ENCODE assay signal across 23 cellular contexts in genomic region chr16:64459821-64460220, GRCh38.
DNase-seq lines count a peak whose midpoint lies in the region; ATAC-seq, FAIRE-seq and TF ChIP-seq lines count a peak whose summit lies in the region.
"Had no signal": no experiment of that assay in that cellular context is flagged by ENCODE, and none has a peak within 500 bp of the region (broad histone marks: within the 10 kb centered on the region; RNA-seq: fewer than 3 reads in every experiment).

No MANE protein-coding gene starts in this region.

- BruUV-seq in A673 (replicated peaks; lab: Mats Ljungman, UMichigan) (no TSS peak), IMR-90 (replicated peaks; lab: Mats Ljungman, UMichigan) (no TSS peak)

- H4K91ac ChIP-seq in IMR-90 (ENCODE audit: insufficient read depth, low read depth, low read length): no peak overlapping the region

- H3K23ac ChIP-seq in IMR-90 (ENCODE audit: low read depth, low read length): no peak overlapping the region

- WGBS in IMR-90 (ENCODE audit: extremely low coverage in 2 of 2, insufficient read length in 1 of 2), 2 experiments: no CpG with 5 or more reads among the region's 1 CpG

- H3K4me3 ChIP-seq in A673 (ENCODE audit: low read depth, low read length, poor library complexity, severe bottlenecking): no peak overlapping the region
- no peak overlapping the region for H3K4me3 ChIP-seq in IMR-90 (ENCODE audit: insufficient read depth, low read depth, low read length)
- H3K4me3 ChIP-seq in astrocyte (ENCODE audit: insufficient read depth, low read depth, low read length): no peak overlapping the region
- no peak overlapping the region for H3K4me3 ChIP-seq in fibroblast of villous mesenchyme (ENCODE audit: low read depth, low read length)
- H3K4me3 ChIP-seq: colonic mucosa, gastroesophageal sphincter, thoracic aorta had no signal

- H2BK20ac ChIP-seq in IMR-90 (ENCODE audit: low read depth, low read length): no peak overlapping the region

- H2AK9ac ChIP-seq in IMR-90 (replicated peaks; ENCODE audit: low read depth, low read length, poor library complexity): no peak overlapping the region

- no peak overlapping the region for H3K4me3 Mint-ChIP-seq in astrocyte (ENCODE audit: unreplicated experiment)
- H3K4me3 Mint-ChIP-seq: activated CD4-positive, alpha-beta memory T cell treated with anti-CD3 and anti-CD28 coated beads for 36 hours; HFFc6 had no signal

- H3K27me3 ChIP-seq in A673 (replicated peaks; ENCODE audit: insufficient read depth, low read depth, low read length, poor library complexity) (no peaks in the 10 kb centered on the region), IMR-90 (ENCODE audit: control insufficient read depth, insufficient read depth, low read length) (no peaks in the 10 kb centered on the region), astrocyte (ENCODE audit: insufficient read depth, low read length) (no peaks in the 10 kb centered on the region)
- H3K27me3 ChIP-seq: colonic mucosa, gastroesophageal sphincter, neutrophil had no signal

- no peaks in the 10 kb centered on the region for H3K79me1 ChIP-seq in IMR-90 (ENCODE audit: low read depth in 1 of 2, low read length in 2 of 2)

- no peak for TF ChIP-seq RAD21 in IMR-90 (IDR thresholded peaks at IDR 0.05; ENCODE audit: low read length)

- no peak overlapping the region for H2BK5ac ChIP-seq in IMR-90 (ENCODE audit: low read depth, low read length, poor library complexity, severe bottlenecking)

- no peak overlapping the region for H3K4me2 ChIP-seq in IMR-90 (ENCODE audit: low read depth, low read length)
- H3K4me2 ChIP-seq in astrocyte (ENCODE audit: low read length): no peak overlapping the region
- H3K4me2 ChIP-seq: KMS-11 had no signal

- DNase-seq in A673 (ENCODE audit: low spot score) (peak; percentile 30), IMR-90 (peak; percentile 44), astrocyte (ENCODE audit: low read depth) (peak; percentile 73), fibroblast of villous mesenchyme (ENCODE audit: low read depth) (peak; percentile 29), epidermal melanocyte (ENCODE audit: insufficient read length, low spot score) (no peak), hippocampal formation (lab: John Stamatoyannopoulos, UW) (no peak), NCI-H69 (lab: John Stamatoyannopoulos, UW) (no peak)
- no peak for DNase-seq in activated T-cell treated with anti-CD3 and anti-CD28 coated beads, Interleukin-2, amount 50 U/mL, for 48 hours
- DNase-seq: activated CD4-positive, alpha-beta memory T cell treated with anti-CD3 and anti-CD28 coated beads for 36 hours; activated naive CD4-positive, alpha-beta T cell treated with Interleukin-2 at 50 U/mL for 16 hours; aorta; colonic mucosa; HFFc6; NCI-H1092 treated with DMSO at 0.1 percent for 48 hours; NCI-H2081 treated with DMSO at 0.1 percent for 48 hours; NCI-H526; Right ventricle myocardium superior had no signal

- no peak overlapping the region for H2AFZ ChIP-seq in IMR-90 (replicated peaks; ENCODE audit: low read length, poor library complexity)
- H2AFZ ChIP-seq in astrocyte (ENCODE audit: low read depth, low read length): no peak overlapping the region

- H3K4me1 Mint-ChIP-seq in astrocyte (ENCODE audit: low read depth, unreplicated experiment): peaks cover 8% of the 10 kb centered on the region

- no peak for FAIRE-seq in astrocyte (lab: Jason Lieb, UNC)
- FAIRE-seq: endometrium had no signal

- intact Hi-C loops in A673 (cut with micrococcal nuclease; ENCODE audit: unreplicated experiment): loop anchor here (10.0 kb wide), 4 partner anchors 55 to 365 kb away; no protein-coding TSS in a partner anchor
- intact Hi-C loops in IMR-90 (cut with micrococcal nuclease): loop anchor here (5.0 to 10.0 kb wide), 3 partner anchors 368 to 1095 kb away; no protein-coding TSS in a partner anchor

- H2BK15ac ChIP-seq in IMR-90 (ENCODE audit: low read depth, low read length): no peak overlapping the region

- no peak for TF ChIP-seq POLR2A in IMR-90 (IDR thresholded peaks at IDR 0.05; ENCODE audit: low read depth, low read length)

- POLR2A ChIA-PET in A673 (lab: Charles Lee; ENCODE audit: low non-redundant PET) (no interaction called here), IMR-90 (lab: Charles Lee; ENCODE audit: unreplicated experiment) (no interaction called here)

- dilution Hi-C loops in IMR-90 (cut with HindIII; ENCODE audit: low sequenced_read_pairs, unreplicated experiment): no loop called here

- H3K36me3 ChIP-seq in A673 (ENCODE audit: insufficient read depth, low read length, poor library complexity, severe bottlenecking) (no peaks in the 10 kb centered on the region), IMR-90 (ENCODE audit: control insufficient read depth, insufficient read depth, low read length) (no peaks in the 10 kb centered on the region), astrocyte (ENCODE audit: insufficient read depth, low read length) (no peaks in the 10 kb centered on the region)
- H3K36me3 ChIP-seq: colonic mucosa, gastroesophageal sphincter, neutrophil, thoracic aorta had no signal

- ATAC-seq in IMR-90 (ENCODE audit: low read depth): no peak
- ATAC-seq: gastroesophageal sphincter had no signal

- H3K56ac ChIP-seq in IMR-90 (ENCODE audit: extremely low read depth, insufficient read depth, low read length): no peak overlapping the region

- H3K14ac ChIP-seq in IMR-90 (replicated peaks; ENCODE audit: low read depth, low read length): no peak overlapping the region

- no peak overlapping the region for H4K5ac ChIP-seq in IMR-90 (ENCODE audit: low read depth, low read length)

- H3K27ac ChIP-seq in A673 (ENCODE audit: low read depth, low read length, poor library complexity, severe bottlenecking) (no peak overlapping the region), IMR-90 (ENCODE audit: insufficient read depth, low read length) (no peak overlapping the region), astrocyte (ENCODE audit: low read depth, low read length) (no peak overlapping the region)
- H3K27ac ChIP-seq: colonic mucosa, gastroesophageal sphincter, KMS-11, neutrophil, thoracic aorta, VCaP had no signal

- no peaks in the 10 kb centered on the region for H4K20me1 ChIP-seq in IMR-90 (ENCODE audit: insufficient read depth, low read length)
- no peaks in the 10 kb centered on the region for H4K20me1 ChIP-seq in astrocyte (ENCODE audit: insufficient read depth, low read length)

- CTCF ChIA-PET in A673 (lab: Charles Lee) (no interaction called here), IMR-90 (lab: Yijun Ruan, JAX) (interaction anchor here (0.6 kb wide), 1 partner anchor 557 kb away, joined by 5 read pairs; no protein-coding TSS in a partner anchor)

- H3K4me1 ChIP-seq in A673 (ENCODE audit: insufficient read depth, low read length, poor library complexity, severe bottlenecking) (no peaks in the 10 kb centered on the region), IMR-90 (ENCODE audit: control insufficient read depth, insufficient read depth, low read length) (no peaks in the 10 kb centered on the region), astrocyte (ENCODE audit: insufficient read depth, low read length) (no peaks in the 10 kb centered on the region)
- H3K4me1 ChIP-seq: colonic mucosa, gastroesophageal sphincter had no signal

- H3K9me3 Mint-ChIP-seq in astrocyte (ENCODE audit: unreplicated experiment): peaks cover 4% of the 10 kb centered on the region
- H3K9me3 Mint-ChIP-seq: HFFc6 had no signal

- no peaks in the 10 kb centered on the region for H3K79me2 ChIP-seq in astrocyte (ENCODE audit: insufficient read depth, low read length)

- no peaks in the 10 kb centered on the region for H3K36me3 Mint-ChIP-seq in astrocyte (ENCODE audit: low read depth, unreplicated experiment)
- H3K36me3 Mint-ChIP-seq: activated CD4-positive, alpha-beta memory T cell treated with anti-CD3 and anti-CD28 coated beads for 36 hours had no signal

- H4K8ac ChIP-seq in IMR-90 (ENCODE audit: low read depth in 2 of 2, low read length in 2 of 2): no peak overlapping the region

- TF ChIP-seq CTCF in A673 (conservative IDR thresholded peaks at IDR 0.05; ENCODE audit: low read depth, low read length) (no peak), IMR-90 (conservative IDR thresholded peaks at IDR 0.05; ENCODE audit: low read depth, low read length) (no peak), astrocyte (IDR thresholded peaks at IDR 0.05; ENCODE audit: insufficient read depth, low read depth, low read length) (no peak), fibroblast of villous mesenchyme (IDR thresholded peaks at IDR 0.05; ENCODE audit: insufficient read depth, low read depth, low read length) (no peak)

- no peak overlapping the region for H2AK5ac ChIP-seq in IMR-90 (ENCODE audit: low read depth, low read length)

- H3K9me3 ChIP-seq in A673 (ENCODE audit: low read depth, low read length, poor library complexity, severe bottlenecking): no peaks in the 10 kb centered on the region
- no peaks in the 10 kb centered on the region for H3K9me3 ChIP-seq in IMR-90 (ENCODE audit: control insufficient read depth, insufficient read depth, low read length)
- no peaks in the 10 kb centered on the region for H3K9me3 ChIP-seq in astrocyte (ENCODE audit: insufficient read depth, low read depth, low read length)
- H3K9me3 ChIP-seq: colonic mucosa, gastroesophageal sphincter, neutrophil, thoracic aorta had no signal

- no peak overlapping the region for H3K18ac ChIP-seq in IMR-90 (ENCODE audit: low read depth, low read length)

- H3K4ac ChIP-seq in IMR-90 (ENCODE audit: low read depth, low read length): no peak overlapping the region

- no peaks in the 10 kb centered on the region for H3K9me1 ChIP-seq in IMR-90 (ENCODE audit: insufficient read depth, low read length)

- in situ Hi-C loops in IMR-90 (cut with MboI; ENCODE audit: low sequenced_read_pairs): loop anchor here (25.0 kb wide), 2 partner anchors 373 to 1098 kb away; no protein-coding TSS in a partner anchor

- H3K27ac Mint-ChIP-seq in astrocyte (ENCODE audit: unreplicated experiment): peak overlapping the region; percentile 58
- H3K27ac Mint-ChIP-seq: activated CD4-positive, alpha-beta memory T cell treated with anti-CD3 and anti-CD28 coated beads for 36 hours; HFFc6 had no signal

- H2BK120ac ChIP-seq in IMR-90 (ENCODE audit: low read depth, low read length): no peak overlapping the region

- no peaks in the 10 kb centered on the region for H3K27me3 Mint-ChIP-seq in astrocyte (ENCODE audit: low read depth, unreplicated experiment)
- H3K27me3 Mint-ChIP-seq: activated CD4-positive, alpha-beta memory T cell treated with anti-CD3 and anti-CD28 coated beads for 36 hours had no signal

- H3K9ac ChIP-seq in IMR-90 (ENCODE audit: low read depth, low read length): no peak overlapping the region
- H3K9ac ChIP-seq in astrocyte (ENCODE audit: low read length): no peak overlapping the region
- H3K9ac ChIP-seq: KMS-11 had no signal

TF ChIP-seq in IMR-90, 13 proteins besides CTCF, POLR2A, EP300 and RAD21:
- TF ChIP-seq, protein P1, sequence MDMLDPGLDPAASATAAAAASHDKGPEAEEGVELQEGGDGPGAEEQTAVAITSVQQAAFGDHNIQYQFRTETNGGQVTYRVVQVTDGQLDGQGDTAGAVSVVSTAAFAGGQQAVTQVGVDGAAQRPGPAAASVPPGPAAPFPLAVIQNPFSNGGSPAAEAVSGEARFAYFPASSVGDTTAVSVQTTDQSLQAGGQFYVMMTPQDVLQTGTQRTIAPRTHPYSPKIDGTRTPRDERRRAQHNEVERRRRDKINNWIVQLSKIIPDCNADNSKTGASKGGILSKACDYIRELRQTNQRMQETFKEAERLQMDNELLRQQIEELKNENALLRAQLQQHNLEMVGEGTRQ (IDR thresholded peaks at IDR 0.05; ENCODE audit: low read depth, low read length): no peak

Comparison
In these comparisons a context has a peak if more than half of its experiments do, and no peak if none do; other contexts are left out.
1. DNase-seq: peak in A673 (single experiment), IMR-90 (single experiment), astrocyte (single experiment) and fibroblast of villous mesenchyme (single experiment); none in epidermal melanocyte (single experiment), activated T-cell treated with anti-CD3 and anti-CD28 coated beads, Interleukin-2, amount 50 U/mL, for 48 hours (0 of 2), hippocampal formation (0 of 2) and NCI-H69 (single experiment).